ENCODE assay signal across 16 cellular contexts in the genomic region with DNA sequence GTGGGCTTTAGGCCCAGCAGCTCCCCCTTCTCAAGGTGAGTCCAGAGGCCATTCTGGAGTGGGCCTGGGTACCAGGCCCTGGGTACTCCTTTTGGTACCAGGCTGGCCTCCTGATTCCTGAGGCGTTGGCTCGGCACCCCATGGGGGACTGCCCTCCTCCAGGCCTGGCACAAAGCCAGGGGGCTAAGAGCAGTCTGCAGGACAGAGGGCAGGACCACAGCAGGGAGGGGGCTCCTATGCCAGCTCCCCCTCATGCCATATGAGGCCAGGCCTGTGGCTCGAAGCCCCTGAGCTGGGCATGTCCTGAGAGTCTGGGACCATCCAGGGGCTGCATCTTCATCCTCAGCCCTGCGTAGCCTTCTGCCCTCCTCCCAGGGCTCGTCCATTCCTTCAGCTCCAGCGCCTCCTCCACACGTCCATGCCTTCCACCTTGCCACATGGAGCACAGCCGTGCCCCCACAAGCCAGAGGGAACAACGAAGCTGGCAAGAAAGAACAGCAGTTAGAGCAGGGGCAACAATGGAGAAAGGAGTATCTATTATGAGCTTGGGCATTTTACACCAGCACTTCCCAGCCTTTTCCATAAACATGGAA. TPM values are rescaled to one million over a fixed set of nuclear protein-coding genes. Genes with fewer than 3 reads are reported as not detected.
DNase-seq lines count a peak whose midpoint lies in the region; ATAC-seq and TF ChIP-seq lines count a peak whose summit lies in the region.
"Had no signal": no experiment of that assay in that cellular context is flagged by ENCODE, and none has a peak within 500 bp of the region (broad histone marks: within the 10 kb centered on the region; RNA-seq: fewer than 3 reads in every experiment).

No MANE protein-coding gene starts in this region.

- CTCF ChIA-PET in AG04449 (lab: Yijun Ruan, JAX) = interaction anchor here (1.0 to 11.3 kb wide), 8 partner anchors 9 to 72 kb away, joined by 3 to 119 read pairs (median 4); no protein-coding TSS in a partner anchor

- no peaks in the 10 kb centered on the region for H3K9me3 ChIP-seq in adipocyte (ENCODE audit: control insufficient read depth, low read length)

- no peak for ATAC-seq in GM21526 (IDR thresholded peaks at IDR 0.05; ENCODE audit: low FRiP score, unreplicated experiment)
- ATAC-seq in HG03135 (IDR thresholded peaks at IDR 0.05; ENCODE audit: unreplicated experiment) = no peak
- ATAC-seq: activated CD8-positive, alpha-beta memory T cell treated with anti-CD3 and anti-CD28 coated beads, Interleukin-2, amount 10 ng/mL, durations not matched to agents 7 days and 5 days had no signal

- peak overlapping the region; percentile 99 for H3K9ac ChIP-seq in adipocyte (ENCODE audit: low read length)

- H3K27me3 ChIP-seq in adipocyte (replicated peaks; ENCODE audit: control insufficient read depth, insufficient read depth, low read length) = no peaks in the 10 kb centered on the region

- TF ChIP-seq CTCF in AG04449 (IDR thresholded peaks at IDR 0.05; ENCODE audit: insufficient read depth, low read length, missing control alignments) (no peak), fibroblast of pulmonary artery (IDR thresholded peaks at IDR 0.05; ENCODE audit: low read length, missing control alignments) (no peak), retinal pigment epithelial cell (conservative IDR thresholded peaks at IDR 0.05; ENCODE audit: low read depth, low read length) (no peak), lower leg skin (IDR thresholded peaks at IDR 0.05) (no peak)

- peaks cover 62% of the 10 kb centered on the region for H3K4me1 ChIP-seq in adipocyte (ENCODE audit: control insufficient read depth, insufficient read depth, low read length)

- H3K4me3 ChIP-seq in AG04449 (ENCODE audit: low read depth, low read length) (peak overlapping the region; percentile 97), adipocyte (ENCODE audit: low read length) (peak overlapping the region; percentile 97), fibroblast of pulmonary artery (replicated peaks; ENCODE audit: low read depth, low read length) (peak overlapping the region; percentile 97), retinal pigment epithelial cell (ENCODE audit: low read length) (peak overlapping the region; percentile 89), lower leg skin (ENCODE audit: low read depth, poor library complexity, severe bottlenecking) (no peak overlapping the region)

- DNase-seq in AG04449 (ENCODE audit: low read depth, low spot score) = no peak
- DNase-seq in adipocyte (ENCODE audit: low read depth) = no peak
- DNase-seq in fibroblast of pulmonary artery (ENCODE audit: low read depth) = no peak
- DNase-seq in retinal pigment epithelial cell (ENCODE audit: low read depth) = no peak
- DNase-seq in lower leg skin (ENCODE audit: low spot score in 2 of 2) = no peak
- DNase-seq in effector CD4-positive, alpha-beta T cell = no peak
- DNase-seq: activated CD8-positive, alpha-beta memory T cell treated with anti-CD3 and anti-CD28 coated beads, Interleukin-2, amount 10 ng/mL, durations not matched to agents 7 days and 5 days; anterior cingulate cortex; GDM1; NCI-H187 treated with DMSO at 0.1 percent for 48 hours; retina; T1000 had no signal

- intact Hi-C loops in lower leg skin (cut with DNase I; ENCODE audit: low total_unique reads) = no loop called here

- peaks cover 24% of the 10 kb centered on the region for H3K36me3 ChIP-seq in adipocyte (ENCODE audit: control insufficient read depth, insufficient read depth, low read length, severe bottlenecking)

- 70 to 74% methylated on average over 7 to 9 of the region's 9 CpGs for WGBS in lower leg skin, 2 donors

- TF ChIP-seq POLR2A in lower leg skin (IDR thresholded peaks at IDR 0.05) = no peak

- POLR2A ChIA-PET in AG04449 (lab: Yijun Ruan, JAX) = interaction anchor here (1.3 to 2.2 kb wide), 3 partner anchors 14 to 38 kb away, joined by 3 to 6 read pairs (median 3); no protein-coding TSS in a partner anchor

RNA-seq across cellular contexts. Expression of gene PHLDA3, which starts 3.2 kb away (rescaled TPM):
- total RNA-seq in lower leg skin = 100 to 1,000 TPM in 1 of 4 donors, 10 to 100 TPM in 3; 63.0 to 110 (median 72.1) TPM
- total RNA-seq: OCI-LY7 had no signal

RNA-seq across cellular contexts. Expression of gene CSRP1, which starts 41.1 kb away (rescaled TPM):
- 100 to 1,000 TPM; 310 to 627 (median 401) TPM for total RNA-seq in lower leg skin

RNA-seq across cellular contexts. Expression of gene TNNI1, which starts 44.3 kb away (rescaled TPM):
- total RNA-seq in lower leg skin = not detected
- total RNA-seq: activated CD8-positive, alpha-beta memory T cell treated with anti-CD3 and anti-CD28 coated beads, Interleukin-2, amount 10 ng/mL, durations not matched to agents 7 days and 5 days; B cell had no signal
